8 cellular contexts compared by ENCODE assay signal in genomic region chr17:48545022-48545376, GRCh38. TPM values are rescaled to one million over a fixed set of nuclear protein-coding genes. Genes with fewer than 3 reads are reported as not detected.
DNase-seq lines count a peak whose midpoint lies in the region; ATAC-seq lines count a peak whose summit lies in the region.

TSS of gene HOXB2 (minus strand) at chr17:48545109. CDS start at chr17:48544911, 198 bp downstream.

- H3K4me1 Mint-ChIP-seq in activated CD4-positive, alpha-beta memory T cell treated with anti-CD3 and anti-CD28 coated beads for 36 hours (ENCODE audit: low read depth), result peaks cover 37% of the 10 kb centered on the region

- H3K4me3 ChIP-seq in skeletal muscle cell (ENCODE audit: low read depth, low read length), result peak within 1 kb of the TSS; percentile 63

- H3K36me3 Mint-ChIP-seq in activated CD4-positive, alpha-beta memory T cell treated with anti-CD3 and anti-CD28 coated beads for 36 hours, result peaks cover 11% of the 10 kb centered on the region

- peak; percentile 26 for ATAC-seq in left ventricle myocardium superior
- no peak for ATAC-seq in GM18519 (IDR thresholded peaks at IDR 0.05; ENCODE audit: low FRiP score, unreplicated experiment)

- H3K9me3 Mint-ChIP-seq in activated CD4-positive, alpha-beta memory T cell treated with anti-CD3 and anti-CD28 coated beads for 36 hours, result no peaks in the 10 kb centered on the region

- H3K4me3 Mint-ChIP-seq in activated CD4-positive, alpha-beta memory T cell treated with anti-CD3 and anti-CD28 coated beads for 36 hours, result peak within 1 kb of the TSS; percentile 84

- intact Hi-C loops in activated CD4-positive, alpha-beta memory T cell treated with anti-CD3 and anti-CD28 coated beads for 36 hours (cut with micrococcal nuclease), result no loop called here
- intact Hi-C loops in left ventricle myocardium superior (cut with micrococcal nuclease), result no loop called here

- peaks cover 18% of the 10 kb centered on the region for H3K27me3 Mint-ChIP-seq in activated CD4-positive, alpha-beta memory T cell treated with anti-CD3 and anti-CD28 coated beads for 36 hours

- DNase-seq in activated CD8-positive, alpha-beta memory T cell treated with anti-CD3 and anti-CD28 coated beads, Interleukin-2, amount 50 U/mL, for 4 hours, result no peak
- no peak for DNase-seq in activated CD4-positive, alpha-beta memory T cell treated with anti-CD3 and anti-CD28 coated beads for 36 hours
- DNase-seq in left ventricle myocardium superior (peak; percentile 62), skeletal muscle cell (ENCODE audit: low read depth) (no peak), NCI-H2171 treated with DMSO at 0.1 percent for 48 hours (lab: John Stamatoyannopoulos, UW) (no peak)
- DNase-seq in stimulated activated CD4-positive, alpha-beta T cell treated with anti-CD3 and anti-CD28 coated beads, Interleukin-4, amount 100 ng/mL, for 4 hours, result no peak

- CTCF ChIA-PET in activated CD8-positive, alpha-beta memory T cell treated with anti-CD3 and anti-CD28 coated beads for 36 hours (lab: Charles Lee), result no interaction called here
- CTCF ChIA-PET in activated CD4-positive, alpha-beta memory T cell treated with anti-CD3 and anti-CD28 coated beads for 36 hours (lab: Charles Lee), result no interaction called here

- peak within 1 kb of the TSS; percentile 96 for H3K27ac Mint-ChIP-seq in activated CD4-positive, alpha-beta memory T cell treated with anti-CD3 and anti-CD28 coated beads for 36 hours

- POLR2A ChIA-PET in activated CD8-positive, alpha-beta memory T cell treated with anti-CD3 and anti-CD28 coated beads for 36 hours (lab: Charles Lee), result no interaction called here
- POLR2A ChIA-PET in activated CD4-positive, alpha-beta memory T cell treated with anti-CD3 and anti-CD28 coated beads for 36 hours (lab: Charles Lee), result no interaction called here

RNA-seq across cellular contexts. Expression of gene HOXB2, which starts in this region (rescaled TPM):
- total RNA-seq in activated CD8-positive, alpha-beta memory T cell treated with anti-CD3 and anti-CD28 coated beads for 36 hours, result 10 to 100 TPM; 13.0 to 13.4 TPM
- 10 to 100 TPM; 13.3 to 16.8 TPM for total RNA-seq in activated CD4-positive, alpha-beta memory T cell treated with anti-CD3 and anti-CD28 coated beads for 36 hours
- 2.8 TPM for total RNA-seq in left ventricle myocardium superior
